In genomic region chr17:80195671-80196529, GRCh38 we compare ENCODE assay signal across 8 cellular contexts. TPM values are rescaled to one million over a fixed set of nuclear protein-coding genes. Genes with fewer than 3 reads are reported as not detected.
DNase-seq lines count a peak whose midpoint lies in the region; ATAC-seq and TF ChIP-seq lines count a peak whose summit lies in the region.

No MANE protein-coding gene starts in this region.

- CTCF ChIA-PET in BJ (lab: Yijun Ruan, JAX) = interaction anchor here (0.6 to 2.9 kb wide), 34 partner anchors 8 to 218 kb away, joined by 3 to 44 read pairs (median 4); partner anchors contain the start of gene GAA

- no peak for DNase-seq in BJ (ENCODE audit: low read depth)
- peak; percentile 27 to 30 for DNase-seq in activated CD8-positive, alpha-beta memory T cell treated with anti-CD3 and anti-CD28 coated beads for 4 hours (ENCODE audit: low read depth in 2 of 2)
- peak; percentile 47 to 73 for DNase-seq in erythroblast (lab: John Stamatoyannopoulos, UW)
- peak; percentile 57 for DNase-seq in stimulated activated CD4-positive, alpha-beta T cell treated with anti-CD3 and anti-CD28 coated beads, Interleukin-15, amount 100 ng/mL, for 24 hours
- no peak for DNase-seq in NOMO-1 treated with dmso at 0.1 percent for 144 hours (lab: John Stamatoyannopoulos, UW; ENCODE audit: unreplicated experiment)
- no peak for DNase-seq in NCI-H524 treated with DMSO at 0.1 percent for 48 hours (lab: John Stamatoyannopoulos, UW)

- no peaks in the 10 kb centered on the region for H3K36me3 ChIP-seq in BJ (ENCODE audit: control insufficient read depth, insufficient read depth, low read length)

- ATAC-seq in HG02852 (IDR thresholded peaks at IDR 0.05; ENCODE audit: unreplicated experiment) = no peak

- peak; percentile 79 for TF ChIP-seq RAD21 in Ishikawa (IDR thresholded peaks at IDR 0.05; ENCODE audit: low read depth)

- TF ChIP-seq EP300 in Ishikawa (IDR thresholded peaks at IDR 0.05; ENCODE audit: borderline replicate concordance) = no peak

- POLR2A ChIA-PET in BJ (lab: Charles Lee) = no interaction called here

- H3K4me3 ChIP-seq in BJ (ENCODE audit: low read depth, low read length) = no peak overlapping the region

- TF ChIP-seq CTCF in BJ (IDR thresholded peaks at IDR 0.05; ENCODE audit: insufficient read depth, low read depth, low read length) = peak; percentile 92

- no peak for TF ChIP-seq POLR2A in erythroblast (IDR thresholded peaks at IDR 0.05; ENCODE audit: low read length)

- peaks cover 4% of the 10 kb centered on the region for H3K27me3 ChIP-seq in BJ (ENCODE audit: control insufficient read depth, insufficient read depth, low read length)

TF ChIP-seq in Ishikawa, 13 proteins besides CTCF, POLR2A, EP300 and RAD21:
- TF ChIP-seq YY1 (IDR thresholded peaks at IDR 0.05; ENCODE audit: low read depth) (no peak), CEBPB (IDR thresholded peaks at IDR 0.05) (no peak), TEAD4 (IDR thresholded peaks at IDR 0.05) (no peak), ZBTB7A (IDR thresholded peaks at IDR 0.05; ENCODE audit: low read depth) (no peak), CREB1 (IDR thresholded peaks at IDR 0.05; ENCODE audit: low read depth) (no peak), FOXM1 (IDR thresholded peaks at IDR 0.05; ENCODE audit: borderline replicate concordance, low read depth) (no peak), TAF1 (IDR thresholded peaks at IDR 0.05; ENCODE audit: low read depth) (no peak), NFIC (IDR thresholded peaks at IDR 0.05) (no peak), TCF12 (IDR thresholded peaks at IDR 0.05; ENCODE audit: low read depth) (no peak), EGR1 (IDR thresholded peaks at IDR 0.05) (no peak)
- TF ChIP-seq, protein P1, sequence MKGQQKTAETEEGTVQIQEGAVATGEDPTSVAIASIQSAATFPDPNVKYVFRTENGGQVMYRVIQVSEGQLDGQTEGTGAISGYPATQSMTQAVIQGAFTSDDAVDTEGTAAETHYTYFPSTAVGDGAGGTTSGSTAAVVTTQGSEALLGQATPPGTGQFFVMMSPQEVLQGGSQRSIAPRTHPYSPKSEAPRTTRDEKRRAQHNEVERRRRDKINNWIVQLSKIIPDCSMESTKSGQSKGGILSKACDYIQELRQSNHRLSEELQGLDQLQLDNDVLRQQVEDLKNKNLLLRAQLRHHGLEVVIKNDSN (IDR thresholded peaks at IDR 0.05) = no peak
- TF ChIP-seq, protein P2, sequence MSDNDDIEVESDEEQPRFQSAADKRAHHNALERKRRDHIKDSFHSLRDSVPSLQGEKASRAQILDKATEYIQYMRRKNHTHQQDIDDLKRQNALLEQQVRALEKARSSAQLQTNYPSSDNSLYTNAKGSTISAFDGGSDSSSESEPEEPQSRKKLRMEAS (IDR thresholded peaks at IDR 0.05) = no peak
- TF ChIP-seq, protein P3, sequence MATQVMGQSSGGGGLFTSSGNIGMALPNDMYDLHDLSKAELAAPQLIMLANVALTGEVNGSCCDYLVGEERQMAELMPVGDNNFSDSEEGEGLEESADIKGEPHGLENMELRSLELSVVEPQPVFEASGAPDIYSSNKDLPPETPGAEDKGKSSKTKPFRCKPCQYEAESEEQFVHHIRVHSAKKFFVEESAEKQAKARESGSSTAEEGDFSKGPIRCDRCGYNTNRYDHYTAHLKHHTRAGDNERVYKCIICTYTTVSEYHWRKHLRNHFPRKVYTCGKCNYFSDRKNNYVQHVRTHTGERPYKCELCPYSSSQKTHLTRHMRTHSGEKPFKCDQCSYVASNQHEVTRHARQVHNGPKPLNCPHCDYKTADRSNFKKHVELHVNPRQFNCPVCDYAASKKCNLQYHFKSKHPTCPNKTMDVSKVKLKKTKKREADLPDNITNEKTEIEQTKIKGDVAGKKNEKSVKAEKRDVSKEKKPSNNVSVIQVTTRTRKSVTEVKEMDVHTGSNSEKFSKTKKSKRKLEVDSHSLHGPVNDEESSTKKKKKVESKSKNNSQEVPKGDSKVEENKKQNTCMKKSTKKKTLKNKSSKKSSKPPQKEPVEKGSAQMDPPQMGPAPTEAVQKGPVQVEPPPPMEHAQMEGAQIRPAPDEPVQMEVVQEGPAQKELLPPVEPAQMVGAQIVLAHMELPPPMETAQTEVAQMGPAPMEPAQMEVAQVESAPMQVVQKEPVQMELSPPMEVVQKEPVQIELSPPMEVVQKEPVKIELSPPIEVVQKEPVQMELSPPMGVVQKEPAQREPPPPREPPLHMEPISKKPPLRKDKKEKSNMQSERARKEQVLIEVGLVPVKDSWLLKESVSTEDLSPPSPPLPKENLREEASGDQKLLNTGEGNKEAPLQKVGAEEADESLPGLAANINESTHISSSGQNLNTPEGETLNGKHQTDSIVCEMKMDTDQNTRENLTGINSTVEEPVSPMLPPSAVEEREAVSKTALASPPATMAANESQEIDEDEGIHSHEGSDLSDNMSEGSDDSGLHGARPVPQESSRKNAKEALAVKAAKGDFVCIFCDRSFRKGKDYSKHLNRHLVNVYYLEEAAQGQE (IDR thresholded peaks at IDR 0.05; ENCODE audit: low read depth) = no peak

RNA-seq across cellular contexts. Expression of gene SGSH, which starts 24.2 kb away (rescaled TPM):
- polyA plus RNA-seq in BJ (2011; rRNA removed) = 26.3 and 44.4 TPM in 2 replicates
- polyA minus RNA-seq in BJ (2011; rRNA and poly(A)+ RNA removed) = 8.7 and 22.2 TPM in 2 replicates

RNA-seq across cellular contexts. Expression of gene SLC26A11, which starts 24.3 kb away (rescaled TPM):
- polyA plus RNA-seq in BJ (2011; rRNA removed) = 10.6 and 17.1 TPM in 2 replicates
- polyA minus RNA-seq in BJ (2011; rRNA and poly(A)+ RNA removed) = 7.1 and 11.4 TPM in 2 replicates

RNA-seq across cellular contexts. Expression of gene CARD14, which starts 26.1 kb away (rescaled TPM):
- polyA plus RNA-seq in BJ (2011; rRNA removed) = not detected in 2 replicates
- not detected in 2 replicates for polyA minus RNA-seq in BJ (2011; rRNA and poly(A)+ RNA removed)

RNA-seq across cellular contexts. Expression of gene EIF4A3, which starts 49.0 kb away (rescaled TPM):
- polyA plus RNA-seq in BJ (2011; rRNA removed) = 89.0 and 89.4 TPM in 2 replicates
- 38.9 and 41.8 TPM in 2 replicates for polyA minus RNA-seq in BJ (2011; rRNA and poly(A)+ RNA removed)

Comparison
In these comparisons a context has a peak if more than half of its experiments do, and no peak if none do; other contexts are left out.
1. DNase-seq: peak in activated CD8-positive, alpha-beta memory T cell treated with anti-CD3 and anti-CD28 coated beads for 4 hours (2 of 2), erythroblast (2 of 2) and stimulated activated CD4-positive, alpha-beta T cell treated with anti-CD3 and anti-CD28 coated beads, Interleukin-15, amount 100 ng/mL, for 24 hours (single experiment); none in BJ (single experiment), NOMO-1 treated with dmso at 0.1 percent for 144 hours (single experiment) and NCI-H524 treated with DMSO at 0.1 percent for 48 hours (single experiment).